In the genomic region with DNA sequence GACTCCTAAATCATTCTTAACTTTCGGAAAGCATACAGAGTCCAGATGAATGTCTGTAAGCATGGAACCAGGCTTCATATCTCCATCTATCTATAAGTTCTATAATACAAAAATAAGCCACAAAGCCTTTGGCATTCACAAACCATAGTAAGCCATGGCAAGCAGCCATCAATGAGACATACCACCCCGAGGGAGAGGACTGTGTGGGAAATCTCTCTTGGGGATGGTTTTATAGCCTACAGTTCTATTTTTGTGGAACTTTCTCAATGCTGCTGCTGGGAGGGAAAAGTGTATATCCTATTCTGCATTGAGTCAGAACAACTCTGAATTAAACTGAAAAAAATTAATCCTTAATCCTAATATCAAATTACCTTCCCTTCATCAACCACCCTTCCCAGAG, we compare ENCODE assay signal across 26 cellular contexts. TPM values are rescaled to one million over a fixed set of nuclear protein-coding genes. Genes with fewer than 3 reads are reported as not detected.
DNase-seq lines count a peak whose midpoint lies in the region; ATAC-seq and TF ChIP-seq lines count a peak whose summit lies in the region.
"Had no signal": no experiment of that assay in that cellular context is flagged by ENCODE, and none has a peak within 500 bp of the region (broad histone marks: within the 10 kb centered on the region; RNA-seq: fewer than 3 reads in every experiment).

No MANE protein-coding gene starts in this region.

- no TSS peak for BruUV-seq in MCF 10A (replicated peaks; lab: Mats Ljungman, UMichigan)
- BruUV-seq in mammary epithelial cell (replicated peaks; lab: Mats Ljungman, UMichigan): no TSS peak

- no peaks in the 10 kb centered on the region for H4K20me1 ChIP-seq in mammary epithelial cell (ENCODE audit: insufficient read depth, low read length)
- H4K20me1 ChIP-seq in hepatocyte (ENCODE audit: insufficient read depth, poor library complexity, severe bottlenecking): no peaks in the 10 kb centered on the region
- H4K20me1 ChIP-seq: BLaER1 had no signal

- no peak overlapping the region for H3K4me2 ChIP-seq in mammary epithelial cell (ENCODE audit: insufficient read depth, low read depth, low read length)
- H3K4me2 ChIP-seq in hepatocyte: no peak overlapping the region
- H3K4me2 ChIP-seq: BLaER1 had no signal

- CTCF ChIA-PET in MCF 10A (lab: Yijun Ruan, JAX) (interaction anchor here (0.6 kb wide), 1 partner anchor 108 kb away, joined by 3 read pairs; no protein-coding TSS in a partner anchor), mammary epithelial cell (lab: Charles Lee; ENCODE audit: low non-redundant PET) (no interaction called here)

- peak; percentile 55 for DNase-seq in MCF 10A (ENCODE audit: unreplicated experiment)
- DNase-seq in mammary epithelial cell: no peak
- peak; percentile 22 for DNase-seq in MG63
- no peak for DNase-seq in hepatocyte (ENCODE audit: low spot score)
- no peak for DNase-seq in effector memory CD4-positive, alpha-beta T cell
- no peak for DNase-seq in NCI-H345 (lab: John Stamatoyannopoulos, UW)
- DNase-seq: ACHN; CD4-positive, CD25-positive, alpha-beta regulatory T cell; COR-L47; GF-D8; H7; Kasumi-1; MM.1S; NCI-H2081; NCI-H2227 treated with DMSO at 0.1 percent for 48 hours; NCI-H510A; NCI-H69; SIG-M5 had no signal

- no peaks in the 10 kb centered on the region for H3K4me1 Mint-ChIP-seq in MCF 10A (ENCODE audit: insufficient read depth, unreplicated experiment)
- H3K4me1 Mint-ChIP-seq: CD4-positive, CD25-positive, alpha-beta regulatory T cell had no signal

- dilution Hi-C loops in mammary epithelial cell (cut with HindIII; ENCODE audit: low sequenced_read_pairs): no loop called here

- H3K4me3 Mint-ChIP-seq in MCF 10A (ENCODE audit: unreplicated experiment): no peak overlapping the region
- H3K4me3 Mint-ChIP-seq: CD4-positive, CD25-positive, alpha-beta regulatory T cell had no signal

- in situ Hi-C loops in mammary epithelial cell (cut with MboI; ENCODE audit: low sequenced_read_pairs in 2 of 2): no loop called here

- no peak overlapping the region for H3K27ac Mint-ChIP-seq in MCF 10A (ENCODE audit: low read depth, unreplicated experiment)
- H3K27ac Mint-ChIP-seq: CD4-positive, CD25-positive, alpha-beta regulatory T cell had no signal

- H3K27me3 Mint-ChIP-seq in MCF 10A (ENCODE audit: insufficient read depth, unreplicated experiment): no peaks in the 10 kb centered on the region
- H3K27me3 Mint-ChIP-seq: CD4-positive, CD25-positive, alpha-beta regulatory T cell had no signal

- H3K27ac ChIP-seq in mammary epithelial cell (ENCODE audit: insufficient read depth, low read depth, low read length): no peak overlapping the region
- H3K27ac ChIP-seq in hepatocyte: peak overlapping the region; percentile 39
- no peak overlapping the region for H3K27ac ChIP-seq in effector memory CD4-positive, alpha-beta T cell (ENCODE audit: insufficient read depth, low read length, poor library complexity, severe bottlenecking)
- H3K27ac ChIP-seq: 22Rv1, BLaER1, SK-N-MC had no signal

- H3K27me3 ChIP-seq in mammary epithelial cell (ENCODE audit: insufficient read depth, low read length): no peaks in the 10 kb centered on the region
- H3K27me3 ChIP-seq in MG63: no peaks in the 10 kb centered on the region
- H3K27me3 ChIP-seq in hepatocyte: no peaks in the 10 kb centered on the region
- H3K27me3 ChIP-seq in effector memory CD4-positive, alpha-beta T cell (replicated peaks; ENCODE audit: control insufficient read depth, insufficient read depth, low read length, poor library complexity, severe bottlenecking): no peaks in the 10 kb centered on the region
- H3K27me3 ChIP-seq: BLaER1 had no signal

- H3K9ac ChIP-seq in mammary epithelial cell (ENCODE audit: insufficient read depth, low read length): no peak overlapping the region
- H3K9ac ChIP-seq: BLaER1 had no signal

- H3K79me2 ChIP-seq in mammary epithelial cell (ENCODE audit: insufficient read depth, low read length): peaks cover 12% of the 10 kb centered on the region
- peaks cover 11% of the 10 kb centered on the region for H3K79me2 ChIP-seq in hepatocyte

- no peaks in the 10 kb centered on the region for H3K36me3 Mint-ChIP-seq in MCF 10A (ENCODE audit: insufficient read depth, unreplicated experiment)
- H3K36me3 Mint-ChIP-seq: CD4-positive, CD25-positive, alpha-beta regulatory T cell had no signal

- H3K9me3 ChIP-seq in mammary epithelial cell (replicated peaks; ENCODE audit: insufficient read depth, low read length) (no peaks in the 10 kb centered on the region), MG63 (no peaks in the 10 kb centered on the region), hepatocyte (ENCODE audit: low read depth) (no peaks in the 10 kb centered on the region)
- H3K9me3 ChIP-seq in effector memory CD4-positive, alpha-beta T cell (ENCODE audit: control insufficient read depth, low read length): no peaks in the 10 kb centered on the region
- H3K9me3 ChIP-seq: BLaER1 had no signal

- TF ChIP-seq CTCF in MCF 10A (IDR thresholded peaks at IDR 0.05; ENCODE audit: unreplicated experiment) (no peak), mammary epithelial cell (conservative IDR thresholded peaks at IDR 0.05 in 1 of 2, IDR thresholded peaks at IDR 0.05 in 1 of 2; ENCODE audit: extremely low read depth in 1 of 2, insufficient read depth in 1 of 2, low read depth in 1 of 2, low read length in 2 of 2) (no peak), hepatocyte (IDR thresholded peaks at IDR 0.05; ENCODE audit: poor library complexity) (no peak)

- intact Hi-C loops in MCF 10A (cut with micrococcal nuclease) (no loop called here), mammary epithelial cell (cut with micrococcal nuclease) (loop anchor here (10.0 kb wide), 1 partner anchor 294 kb away; no protein-coding TSS in a partner anchor)

- H3K36me3 ChIP-seq in mammary epithelial cell (ENCODE audit: insufficient read depth, low read length): peaks cover 3% of the 10 kb centered on the region
- no peaks in the 10 kb centered on the region for H3K36me3 ChIP-seq in MG63
- no peaks in the 10 kb centered on the region for H3K36me3 ChIP-seq in hepatocyte (replicated peaks; ENCODE audit: insufficient read depth, low read depth)
- H3K36me3 ChIP-seq in effector memory CD4-positive, alpha-beta T cell (ENCODE audit: control insufficient read depth, insufficient read depth, low read length): no peaks in the 10 kb centered on the region
- H3K36me3 ChIP-seq: BLaER1 had no signal

- H3K4me1 ChIP-seq in mammary epithelial cell (ENCODE audit: insufficient read depth, low read length): peaks cover 2% of the 10 kb centered on the region
- peaks cover 8% of the 10 kb centered on the region for H3K4me1 ChIP-seq in hepatocyte (ENCODE audit: insufficient read depth)
- no peaks in the 10 kb centered on the region for H3K4me1 ChIP-seq in effector memory CD4-positive, alpha-beta T cell (ENCODE audit: control insufficient read depth, insufficient read depth, low read length, poor library complexity, severe bottlenecking)
- H3K4me1 ChIP-seq: BLaER1 had no signal

- WGBS in mammary epithelial cell (ENCODE audit: low coverage, missing lambda C conversion rate): 86% methylated on average over 2 of the region's 2 CpGs
- 61% methylated on average over 2 of the region's 2 CpGs for WGBS in hepatocyte (ENCODE audit: low lambda C conversion rate, missing lambda C conversion rate)

- no peaks in the 10 kb centered on the region for H3K9me2 ChIP-seq in hepatocyte (replicated peaks; ENCODE audit: insufficient read depth)

- POLR2A ChIA-PET in MCF 10A (lab: Yijun Ruan, JAX): no interaction called here

- H2AFZ ChIP-seq in mammary epithelial cell (ENCODE audit: low read depth, low read length) (no peak overlapping the region), hepatocyte (no peak overlapping the region)

- no peak overlapping the region for H3K4me3 ChIP-seq in mammary epithelial cell (replicated peaks in 1 of 3; ENCODE audit: insufficient read depth in 1 of 3, low read depth in 2 of 3, low read length in 3 of 3)
- H3K4me3 ChIP-seq in MG63: no peak overlapping the region
- H3K4me3 ChIP-seq in hepatocyte: no peak overlapping the region
- no peak overlapping the region for H3K4me3 ChIP-seq in effector memory CD4-positive, alpha-beta T cell (ENCODE audit: insufficient read depth, low read depth, low read length, poor library complexity, severe bottlenecking)
- H3K4me3 ChIP-seq: BLaER1, SK-N-MC had no signal

- ATAC-seq in HG02610 (IDR thresholded peaks at IDR 0.05; ENCODE audit: unreplicated experiment): no peak
- ATAC-seq in GM18517 (IDR thresholded peaks at IDR 0.05; ENCODE audit: unreplicated experiment): no peak
- ATAC-seq: HepG2, Panc1 had no signal

- H3K9me3 Mint-ChIP-seq in MCF 10A (ENCODE audit: unreplicated experiment): no peaks in the 10 kb centered on the region

RNA-seq across cellular contexts. Expression of a gene that starts 20.4 kb away (rescaled TPM):
- 0.17 and 0.54 TPM in 2 replicates for total RNA-seq in MCF 10A (2022)
- 1 to 10 TPM; 8.3 to 9.0 TPM for total RNA-seq in mammary epithelial cell
- 8.0 TPM for polyA plus RNA-seq in mammary epithelial cell
- polyA minus RNA-seq in mammary epithelial cell: 26.3 TPM
- total RNA-seq in MG63 (2014; rRNA removed; shearing (Covaris generic); ENCODE audit: low replicate concordance): 4.5 and 9.3 TPM in 2 replicates
- 11.9 and 12.8 TPM in 2 replicates for total RNA-seq in hepatocyte
- polyA plus RNA-seq in hepatocyte: 14.9 and 17.2 TPM in 2 replicates
- total RNA-seq: HT1080 had no signal

Comparison
In these comparisons a context has a peak if more than half of its experiments do, and no peak if none do; other contexts are left out.
1. DNase-seq: peak in MCF 10A (single experiment) and MG63 (single experiment); none in mammary epithelial cell (single experiment), hepatocyte (single experiment), effector memory CD4-positive, alpha-beta T cell (0 of 3) and NCI-H345 (single experiment).